ENCODE assay signal across 8 cellular contexts in the genomic region with DNA sequence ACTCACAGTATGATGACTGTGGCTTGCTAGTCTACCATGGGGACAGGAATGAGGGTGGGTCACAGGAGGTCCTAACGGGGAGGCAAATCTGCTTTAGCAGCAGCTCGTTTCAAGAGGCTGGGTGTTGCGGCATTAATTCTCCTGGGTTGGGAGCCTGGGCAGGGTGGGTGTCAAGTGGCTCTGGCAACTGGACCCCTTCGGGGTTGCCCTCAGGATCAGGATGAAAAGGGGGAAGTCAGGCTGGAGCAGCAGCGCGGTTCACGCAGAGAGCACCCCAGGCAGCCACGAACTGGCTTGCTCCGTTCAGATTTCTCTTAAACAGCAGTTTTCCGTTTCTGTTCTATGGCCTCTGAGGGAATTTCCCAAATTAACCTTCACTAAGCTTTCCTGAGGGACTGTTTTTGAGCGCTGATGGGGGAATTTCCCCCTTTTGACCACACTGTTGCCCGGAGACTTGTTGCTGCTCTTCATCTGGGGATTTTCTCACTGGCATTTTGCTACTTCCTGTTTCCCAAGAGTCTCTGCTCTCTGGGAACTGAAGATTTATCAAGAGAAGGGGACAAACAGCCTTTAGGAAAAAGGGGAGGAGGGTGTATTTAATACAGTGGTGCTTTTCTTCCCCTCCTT. TPM values are rescaled to one million over a fixed set of nuclear protein-coding genes. Genes with fewer than 3 reads are reported as not detected.
DNase-seq lines count a peak whose midpoint lies in the region; ATAC-seq and TF ChIP-seq lines count a peak whose summit lies in the region.

No MANE protein-coding gene starts in this region.

- POLR2A ChIA-PET in IMR-90 (lab: Charles Lee; ENCODE audit: unreplicated experiment), result no interaction called here

- peak overlapping the region; percentile 45; the same call in 1 of the 2 replicates for H3K27ac ChIP-seq in IMR-90 (ENCODE audit: insufficient read depth, low read length)

- ATAC-seq in GM21515 (IDR thresholded peaks at IDR 0.05; ENCODE audit: unreplicated experiment), result peak; percentile 58
- ATAC-seq in IMR-90 (ENCODE audit: low read depth), result peak; percentile 15

- peak overlapping the region; percentile 63; the same call in 1 of the 2 replicates for H2AK5ac ChIP-seq in IMR-90 (ENCODE audit: low read depth, low read length)

- in situ Hi-C loops in IMR-90 (cut with MboI; ENCODE audit: low sequenced_read_pairs), result no loop called here

- TF ChIP-seq CTCF in IMR-90 (conservative IDR thresholded peaks at IDR 0.05; ENCODE audit: low read depth, low read length) (no peak), fibroblast of villous mesenchyme (IDR thresholded peaks at IDR 0.05; ENCODE audit: insufficient read depth, low read depth, low read length) (no peak), osteocyte (IDR thresholded peaks at IDR 0.05) (no peak)

- H3K4me3 ChIP-seq in IMR-90 (ENCODE audit: insufficient read depth, low read depth, low read length) (no peak overlapping the region), fibroblast of villous mesenchyme (ENCODE audit: low read depth, low read length) (peak overlapping the region; percentile 8)

- H3K79me1 ChIP-seq in IMR-90 (ENCODE audit: low read depth in 1 of 2, low read length in 2 of 2), result no peaks in the 10 kb centered on the region

- peak overlapping the region; percentile 27; the same call in 1 of the 2 replicates for H2BK20ac ChIP-seq in IMR-90 (ENCODE audit: low read depth, low read length)

- H2AFZ ChIP-seq in IMR-90 (replicated peaks; ENCODE audit: low read length, poor library complexity), result peak overlapping the region; percentile 71

- dilution Hi-C loops in IMR-90 (cut with HindIII; ENCODE audit: low sequenced_read_pairs, unreplicated experiment), result no loop called here

- H2BK120ac ChIP-seq in IMR-90 (ENCODE audit: low read depth, low read length), result peak overlapping the region; percentile 56

- H3K4me1 Mint-ChIP-seq in activated T-cell treated with anti-CD3 and anti-CD28 coated beads, Interleukin-2, amount 50 U/mL, for 24 hours (ENCODE audit: low read depth), result peaks cover 85% of the 10 kb centered on the region
- peaks cover 44% of the 10 kb centered on the region for H3K4me1 Mint-ChIP-seq in osteocyte (ENCODE audit: unreplicated experiment)

- no peaks in the 10 kb centered on the region for H4K20me1 ChIP-seq in IMR-90 (ENCODE audit: insufficient read depth, low read length)

- WGBS in IMR-90 (ENCODE audit: extremely low coverage in 2 of 2, insufficient read length in 1 of 2), 2 experiments, result 33% methylated on average over 3 of the region's 12 CpGs; no CpG with 5 or more reads in 1 of the 2 experiments

- H3K9me1 ChIP-seq in IMR-90 (ENCODE audit: insufficient read depth, low read length), result peaks cover 3% of the 10 kb centered on the region; the same call in 1 of the 2 replicates

- peaks cover 2% of the 10 kb centered on the region for H3K27me3 ChIP-seq in IMR-90 (ENCODE audit: control insufficient read depth, insufficient read depth, low read length)

- peak overlapping the region; percentile 46 for H3K14ac ChIP-seq in IMR-90 (replicated peaks; ENCODE audit: low read depth, low read length)

- CTCF ChIA-PET in IMR-90 (lab: Yijun Ruan, JAX), result interaction anchor here (0.6 kb wide), 1 partner anchor 95 kb away, joined by 3 read pairs; no protein-coding TSS in a partner anchor

- no peak for TF ChIP-seq POLR2A in IMR-90 (IDR thresholded peaks at IDR 0.05; ENCODE audit: low read depth, low read length)

- H3K4me2 ChIP-seq in IMR-90 (ENCODE audit: low read depth, low read length), result peak overlapping the region; percentile 62

- H2BK15ac ChIP-seq in IMR-90 (ENCODE audit: low read depth, low read length), result peak overlapping the region; percentile 29; the same call in 1 of the 3 replicates

- H3K27ac Mint-ChIP-seq in activated T-cell treated with anti-CD3 and anti-CD28 coated beads, Interleukin-2, amount 50 U/mL, for 24 hours, result peak overlapping the region; percentile 91
- H3K27ac Mint-ChIP-seq in osteocyte (ENCODE audit: unreplicated experiment), result peak overlapping the region; percentile 93

- H3K36me3 ChIP-seq in IMR-90 (ENCODE audit: control insufficient read depth, insufficient read depth, low read length), result no peaks in the 10 kb centered on the region

- no peaks in the 10 kb centered on the region for H3K9me3 ChIP-seq in IMR-90 (ENCODE audit: control insufficient read depth, insufficient read depth, low read length)

- TF ChIP-seq RAD21 in IMR-90 (IDR thresholded peaks at IDR 0.05; ENCODE audit: low read length), result no peak

- H2BK5ac ChIP-seq in IMR-90 (ENCODE audit: low read depth, low read length, poor library complexity, severe bottlenecking), result no peak overlapping the region

- no peak overlapping the region for H3K56ac ChIP-seq in IMR-90 (ENCODE audit: extremely low read depth, insufficient read depth, low read length)

- H3K18ac ChIP-seq in IMR-90 (ENCODE audit: low read depth, low read length), result peak overlapping the region; percentile 69

- peak overlapping the region; percentile 81 for H4K5ac ChIP-seq in IMR-90 (ENCODE audit: low read depth, low read length)

- H4K91ac ChIP-seq in IMR-90 (ENCODE audit: insufficient read depth, low read depth, low read length), result peak overlapping the region; percentile 65; the same call in 1 of the 2 replicates

- DNase-seq in EL (peak; percentile 57), IMR-90 (peak; percentile 62), fibroblast of villous mesenchyme (ENCODE audit: low read depth) (peak; percentile 81), osteocyte (ENCODE audit: extremely low spot score, unreplicated experiment) (no peak), DMS79 (lab: John Stamatoyannopoulos, UW) (no peak), GF-D8 (lab: John Stamatoyannopoulos, UW) (no peak)
- peak; percentile 67 for DNase-seq in activated T-cell treated with anti-CD3 and anti-CD28 coated beads, Interleukin-2, amount 50 U/mL, for 24 hours

- peaks cover 2% of the 10 kb centered on the region for H3K36me3 Mint-ChIP-seq in activated T-cell treated with anti-CD3 and anti-CD28 coated beads, Interleukin-2, amount 50 U/mL, for 24 hours (ENCODE audit: low read depth)
- no peaks in the 10 kb centered on the region for H3K36me3 Mint-ChIP-seq in osteocyte (ENCODE audit: unreplicated experiment)

- H3K4me3 Mint-ChIP-seq in activated T-cell treated with anti-CD3 and anti-CD28 coated beads, Interleukin-2, amount 50 U/mL, for 24 hours, result peak overlapping the region; percentile 72
- peak overlapping the region; percentile 10 for H3K4me3 Mint-ChIP-seq in osteocyte (ENCODE audit: unreplicated experiment)

- peak overlapping the region; percentile 76 for H3K4ac ChIP-seq in IMR-90 (ENCODE audit: low read depth, low read length)

- peaks cover 5% of the 10 kb centered on the region for H3K9me3 Mint-ChIP-seq in activated T-cell treated with anti-CD3 and anti-CD28 coated beads, Interleukin-2, amount 50 U/mL, for 24 hours
- peaks cover 6% of the 10 kb centered on the region for H3K9me3 Mint-ChIP-seq in osteocyte (ENCODE audit: unreplicated experiment)

- peak overlapping the region; percentile 34; the same call in 1 of the 2 replicates for H3K23ac ChIP-seq in IMR-90 (ENCODE audit: low read depth, low read length)

- peak overlapping the region; percentile 41 for H3K9ac ChIP-seq in IMR-90 (ENCODE audit: low read depth, low read length)

- intact Hi-C loops in IMR-90 (cut with micrococcal nuclease), result loop anchor here (5.0 kb wide), 1 partner anchor 58 kb away; no protein-coding TSS in a partner anchor

- no peak overlapping the region for H2AK9ac ChIP-seq in IMR-90 (replicated peaks; ENCODE audit: low read depth, low read length, poor library complexity)

- no TSS peak for BruUV-seq in IMR-90 (replicated peaks; lab: Mats Ljungman, UMichigan)

- no peaks in the 10 kb centered on the region for H3K27me3 Mint-ChIP-seq in activated T-cell treated with anti-CD3 and anti-CD28 coated beads, Interleukin-2, amount 50 U/mL, for 24 hours
- no peaks in the 10 kb centered on the region for H3K27me3 Mint-ChIP-seq in osteocyte (ENCODE audit: unreplicated experiment)

- H3K4me1 ChIP-seq in IMR-90 (ENCODE audit: control insufficient read depth, insufficient read depth, low read length), result peaks cover 14% of the 10 kb centered on the region

- peak overlapping the region; percentile 75 to 86 for H4K8ac ChIP-seq in IMR-90 (ENCODE audit: low read depth in 2 of 2, low read length in 2 of 2)

TF ChIP-seq in IMR-90, 13 proteins besides CTCF, POLR2A, EP300 and RAD21 (continues in another document):
- TF ChIP-seq FOS (IDR thresholded peaks at IDR 0.05; ENCODE audit: low read depth, low read length), result no peak
- no peak for TF ChIP-seq SMC3 (IDR thresholded peaks at IDR 0.05; ENCODE audit: low read depth, low read length)
- TF ChIP-seq, protein P1, sequence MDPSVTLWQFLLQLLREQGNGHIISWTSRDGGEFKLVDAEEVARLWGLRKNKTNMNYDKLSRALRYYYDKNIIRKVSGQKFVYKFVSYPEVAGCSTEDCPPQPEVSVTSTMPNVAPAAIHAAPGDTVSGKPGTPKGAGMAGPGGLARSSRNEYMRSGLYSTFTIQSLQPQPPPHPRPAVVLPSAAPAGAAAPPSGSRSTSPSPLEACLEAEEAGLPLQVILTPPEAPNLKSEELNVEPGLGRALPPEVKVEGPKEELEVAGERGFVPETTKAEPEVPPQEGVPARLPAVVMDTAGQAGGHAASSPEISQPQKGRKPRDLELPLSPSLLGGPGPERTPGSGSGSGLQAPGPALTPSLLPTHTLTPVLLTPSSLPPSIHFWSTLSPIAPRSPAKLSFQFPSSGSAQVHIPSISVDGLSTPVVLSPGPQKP (IDR thresholded peaks at IDR 0.05; ENCODE audit: borderline replicate concordance, low read depth, low read length), result no peak
- no peak for TF ChIP-seq RFX5 (IDR thresholded peaks at IDR 0.05; ENCODE audit: low read depth, low read length)
- TF ChIP-seq MAFK (IDR thresholded peaks at IDR 0.05; ENCODE audit: low read depth, low read length), result no peak
- TF ChIP-seq CEBPB (IDR thresholded peaks at IDR 0.05; ENCODE audit: low read depth, low read length), result no peak
- no peak for TF ChIP-seq MXI1 (IDR thresholded peaks at IDR 0.05; ENCODE audit: borderline replicate concordance, low read depth, low read length)
- TF ChIP-seq CHD1 (IDR thresholded peaks at IDR 0.05; ENCODE audit: low read depth, low read length), result no peak
- no peak for TF ChIP-seq BHLHE40 (IDR thresholded peaks at IDR 0.05; ENCODE audit: low read depth, low read length)
- TF ChIP-seq NFE2L2 (IDR thresholded peaks at IDR 0.05; ENCODE audit: low read depth, low read length), result no peak

RNA-seq across cellular contexts. Expression of gene PELI1, which starts 59.9 kb away (rescaled TPM):
- 2.5 and 4.2 TPM in 2 replicates for total RNA-seq in IMR-90 (2012; rRNA removed)
- 2.2 and 2.3 TPM in 2 replicates for polyA plus RNA-seq in IMR-90 (2012; rRNA removed)
- polyA plus RNA-seq in IMR-90 (2012; cell fraction: cytosol; rRNA removed), result 2.4 and 2.6 TPM in 2 replicates
- polyA plus RNA-seq in IMR-90 (2012; cell fraction: nucleus; rRNA removed; ENCODE audit: low replicate concordance), result 3.9 and 4.9 TPM in 2 replicates
- total RNA-seq in fibroblast of villous mesenchyme, result 8.4 and 10.8 TPM in 2 replicates
- 30.2 and 31.5 TPM in 2 replicates for total RNA-seq in osteocyte

Comparison
In these comparisons a context has a peak if more than half of its experiments do, and no peak if none do; other contexts are left out.
1. DNase-seq: peak in EL (single experiment), IMR-90 (single experiment), activated T-cell treated with anti-CD3 and anti-CD28 coated beads, Interleukin-2, amount 50 U/mL, for 24 hours (single experiment) and fibroblast of villous mesenchyme (single experiment); none in osteocyte (single experiment), DMS79 (single experiment) and GF-D8 (single experiment).